ENCODE assay signal across 8 cellular contexts in the genomic region with DNA sequence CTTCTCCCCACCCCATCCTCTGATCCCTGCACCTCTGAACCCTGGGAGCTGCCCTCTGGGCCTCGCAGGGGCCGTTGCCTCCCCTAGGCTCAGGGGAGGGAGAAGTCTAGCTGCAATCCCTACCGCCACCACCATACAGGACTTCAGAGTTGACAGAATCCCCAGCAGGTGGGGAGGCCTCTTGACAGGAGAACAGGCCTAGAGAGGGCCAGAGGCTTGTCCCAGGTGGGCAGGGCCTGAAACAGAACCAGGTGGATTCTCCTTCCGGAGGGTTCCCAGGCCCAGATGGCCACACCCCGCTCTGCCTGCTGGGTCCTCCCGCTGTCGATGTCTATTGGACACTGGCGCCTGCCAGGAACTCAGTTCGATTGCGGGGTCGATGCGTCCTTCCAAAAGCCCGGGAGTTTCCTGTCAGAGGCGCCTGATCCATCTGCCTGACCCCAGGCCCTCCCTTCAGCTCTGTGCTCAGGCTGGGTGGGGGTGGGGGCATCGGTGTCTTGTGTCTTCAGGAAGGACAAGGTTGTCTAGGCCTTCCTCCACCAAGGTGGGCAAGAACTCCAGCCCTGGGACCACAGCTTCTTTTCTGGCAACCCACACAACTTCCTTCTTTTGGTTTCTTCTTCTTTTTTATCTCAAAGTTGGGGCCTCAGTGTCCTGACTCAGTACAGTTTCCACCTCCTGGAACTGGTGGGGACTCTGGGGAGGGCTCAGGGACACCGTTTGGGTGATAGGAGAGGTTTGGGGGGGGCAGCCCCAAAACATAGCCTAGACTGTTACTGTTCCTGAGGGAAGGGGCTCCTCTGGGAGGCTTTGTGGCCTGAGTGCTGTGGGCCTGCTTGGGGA. TPM values are rescaled to one million over a fixed set of nuclear protein-coding genes. Genes with fewer than 3 reads are reported as not detected.
DNase-seq lines count a peak whose midpoint lies in the region; ATAC-seq and TF ChIP-seq lines count a peak whose summit lies in the region.

No MANE protein-coding gene starts in this region.

- H3K27me3 ChIP-seq in BLaER1 treated with 17β-estradiol and CSF1 and Interleukin-3, amounts not matched to agents 10 nM and 100 nM = peaks cover 0 to 1% (median 0%) of the 10 kb centered on the region in 11 experiments; a peak in 1 of 22 replicates
- no peaks in the 10 kb centered on the region for H3K27me3 ChIP-seq in stomach

- peak overlapping the region; percentile 44 to 92 (median 74) for H3K4me2 ChIP-seq in BLaER1 treated with 17β-estradiol and CSF1 and Interleukin-3, amounts not matched to agents 10 nM and 100 nM

- 43 to 67% (median 61%) methylated on average over 9 to 16 of the region's 16 CpGs for WGBS in stomach, 5 donors

- intact Hi-C loops in stomach (cut with DNase I; ENCODE audit: low total_unique reads) = no loop called here

- TF ChIP-seq CTCF in epithelial cell of esophagus (IDR thresholded peaks at IDR 0.05; ENCODE audit: insufficient read depth, low read depth, low read length, missing control alignments) (peak; percentile 15), stomach (IDR thresholded peaks at IDR 0.05) (no peak)

- DNase-seq in NCI-H774 (lab: John Stamatoyannopoulos, UW) (peak; percentile 51), epithelial cell of esophagus (ENCODE audit: low read depth) (no peak), stomach (no peak), NCI-H446 treated with DMSO at 0.1 percent for 48 hours (lab: John Stamatoyannopoulos, UW) (no peak), NCI-H2107 treated with DMSO at 0.1 percent for 48 hours (lab: John Stamatoyannopoulos, UW; ENCODE audit: unreplicated experiment) (no peak)

- TF ChIP-seq EP300 in stomach (IDR thresholded peaks at IDR 0.05) = no peak

- H3K4me3 ChIP-seq in BLaER1 treated with 17β-estradiol and CSF1 and Interleukin-3, amounts not matched to agents 10 nM and 100 nM = peak overlapping the region in 1 of 10 experiments; percentile 13; a peak in 1 of 20 replicates
- H3K4me3 ChIP-seq in epithelial cell of esophagus (ENCODE audit: low read length) (no peak overlapping the region), stomach (no peak overlapping the region)

- TF ChIP-seq POLR2A in GM19193 (IDR thresholded peaks at IDR 0.05; ENCODE audit: extremely low read depth, insufficient read depth, insufficient read length) (peak; percentile 27), stomach (IDR thresholded peaks at IDR 0.05) (no peak)

- H3K9ac ChIP-seq in BLaER1 treated with 17β-estradiol and CSF1 and Interleukin-3, amounts not matched to agents 10 nM and 100 nM = peak overlapping the region in 10 of 11 experiments; percentile 0 to 57 (median 44); a peak in 14 of 22 replicates

- peaks cover 0 to 6% (median 0%) of the 10 kb centered on the region in 11 experiments; a peak in 2 of 22 replicates for H4K20me1 ChIP-seq in BLaER1 treated with 17β-estradiol and CSF1 and Interleukin-3, amounts not matched to agents 10 nM and 100 nM

- H3K36me3 ChIP-seq in BLaER1 treated with 17β-estradiol and CSF1 and Interleukin-3, amounts not matched to agents 10 nM and 100 nM = no peaks in the 10 kb centered on the region
- H3K36me3 ChIP-seq in stomach = no peaks in the 10 kb centered on the region

- H3K27ac ChIP-seq in BLaER1 treated with 17β-estradiol and CSF1 and Interleukin-3, amounts not matched to agents 10 nM and 100 nM = peak overlapping the region in 10 of 11 experiments; percentile 27 to 71 (median 60); a peak in 18 of 22 replicates
- H3K27ac ChIP-seq in stomach = peak overlapping the region; percentile 90 to 96 (median 93)

- H3K4me1 ChIP-seq in BLaER1 treated with 17β-estradiol and CSF1 and Interleukin-3, amounts not matched to agents 10 nM and 100 nM = peaks cover 36 to 67% (median 56%) of the 10 kb centered on the region in 10 experiments
- peaks cover 38 to 78% (median 69%) of the 10 kb centered on the region in 4 donors for H3K4me1 ChIP-seq in stomach

- no peak for ATAC-seq in HG02759 (IDR thresholded peaks at IDR 0.05; ENCODE audit: unreplicated experiment)

- no peaks in the 10 kb centered on the region for H3K9me3 ChIP-seq in BLaER1 treated with 17β-estradiol and CSF1 and Interleukin-3, amounts not matched to agents 10 nM and 100 nM (replicated peaks in 1 of 11)
- no peaks in the 10 kb centered on the region for H3K9me3 ChIP-seq in stomach

RNA-seq across cellular contexts. Expression of gene STARD10, which starts 6.4 kb away (rescaled TPM):
- 100 to 1,000 TPM; 125 to 895 (median 321) TPM for total RNA-seq in stomach
- 100 to 1,000 TPM; 310 to 950 (median 759) TPM for polyA plus RNA-seq in stomach

RNA-seq across cellular contexts. Expression of gene ATG16L2, which starts 26.7 kb away (rescaled TPM):
- 100 to 1,000 TPM in 1 of 5 donors, 10 to 100 TPM in 4; 13.0 to 266 (median 40.3) TPM for total RNA-seq in stomach
- polyA plus RNA-seq in stomach = 10 to 100 TPM; 15.4 to 67.0 (median 30.4) TPM

RNA-seq across cellular contexts. Expression of gene ARAP1, which starts 35.3 kb away (rescaled TPM):
- 100 to 1,000 TPM in 3 of 5 donors, 10 to 100 TPM in 2; 61.9 to 201 (median 127) TPM for total RNA-seq in stomach
- 10 to 100 TPM; 32.2 to 51.1 (median 38.2) TPM for polyA plus RNA-seq in stomach
